Comparison of ENCODE assay signal across 11 cellular contexts in the genomic region with DNA sequence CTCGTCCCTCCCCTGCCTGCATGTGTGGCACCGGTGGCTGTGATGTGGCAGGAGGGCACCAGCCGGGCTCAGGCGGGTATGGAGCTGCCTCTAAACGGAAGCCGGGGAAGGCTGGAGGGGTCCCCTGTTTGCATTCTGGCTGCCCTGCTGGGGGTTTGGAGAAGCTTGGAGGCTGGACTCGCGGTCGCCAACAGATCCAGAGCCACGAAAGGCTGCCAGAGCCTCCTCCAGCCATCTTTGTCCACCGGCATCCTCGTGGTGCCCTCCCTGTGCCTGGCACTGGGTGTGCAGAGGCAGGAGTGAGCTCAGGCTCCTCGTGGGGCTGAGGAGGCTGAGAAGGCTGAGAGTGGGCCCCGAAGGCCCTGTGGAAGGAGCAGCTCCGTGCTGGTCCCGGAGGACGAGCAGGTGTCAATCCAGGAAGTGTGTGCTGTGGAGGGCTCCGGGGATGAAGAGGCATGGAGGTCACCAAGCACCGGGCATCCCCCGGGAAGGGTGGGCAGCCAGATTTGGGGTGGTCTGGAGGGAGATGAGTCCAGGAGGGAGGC. TPM values are rescaled to one million over a fixed set of nuclear protein-coding genes. Genes with fewer than 3 reads are reported as not detected.
DNase-seq lines count a peak whose midpoint lies in the region; ATAC-seq and TF ChIP-seq lines count a peak whose summit lies in the region.
"Had no signal": no experiment of that assay in that cellular context is flagged by ENCODE, and none has a peak within 500 bp of the region (broad histone marks: within the 10 kb centered on the region; RNA-seq: fewer than 3 reads in every experiment).

No MANE protein-coding gene starts in this region.

- H3K9me3 ChIP-seq in PC-3 (ENCODE audit: low read length) (no peaks in the 10 kb centered on the region), heart right ventricle (no peaks in the 10 kb centered on the region)

- TF ChIP-seq CTCF in AG09309 (IDR thresholded peaks at IDR 0.05; ENCODE audit: control insufficient read depth, insufficient read depth, low read depth, low read length, missing control alignments), result no peak
- no peak for TF ChIP-seq CTCF in PC-3 (conservative IDR thresholded peaks at IDR 0.05; ENCODE audit: low read depth, low read length)
- TF ChIP-seq CTCF in heart right ventricle (IDR thresholded peaks at IDR 0.05), result no peak

- ATAC-seq in PC-3, result no peak
- ATAC-seq in heart right ventricle, result peak in 3 of 8 donors; percentile 5 to 23 (median 9)
- no peak for ATAC-seq in HG03439 (IDR thresholded peaks at IDR 0.05; ENCODE audit: unreplicated experiment)
- no peak for ATAC-seq in HG03354 (IDR thresholded peaks at IDR 0.05; ENCODE audit: poor library complexity, severe bottlenecking, unreplicated experiment)
- ATAC-seq in HG03442 (IDR thresholded peaks at IDR 0.05; ENCODE audit: unreplicated experiment), result no peak

- H2AFZ ChIP-seq in PC-3 (ENCODE audit: low read length), result no peak overlapping the region

- BruUV-seq in PC-3 (replicated peaks; lab: Mats Ljungman, UMichigan), result no TSS peak

- DNase-seq in AG09309 (ENCODE audit: low read depth) (no peak), PC-3 (no peak), heart right ventricle (no peak), posterior vena cava (ENCODE audit: low spot score) (peak; percentile 74), cerebellar nuclear complex (lab: John Stamatoyannopoulos, UW) (no peak)
- DNase-seq: C1 segment of cervical spinal cord, NCI-H226, SIG-M5 had no signal

- no peaks in the 10 kb centered on the region for H4K20me1 ChIP-seq in PC-3 (ENCODE audit: low read length)

- H3F3A ChIP-seq in PC-3 (ENCODE audit: low read length, unreplicated experiment), result no peaks in the 10 kb centered on the region

- H3K9me2 ChIP-seq in PC-3 (replicated peaks; ENCODE audit: low read length), result no peaks in the 10 kb centered on the region

- H3K4me2 ChIP-seq in PC-3 (ENCODE audit: low read length), result peak overlapping the region; percentile 97; the same call in 1 of the 2 replicates

- intact Hi-C loops in PC-3 (cut with micrococcal nuclease), result no loop called here
- intact Hi-C loops in heart right ventricle (cut with DNase I), result loop anchor here in 4 of 10 donors (5.0 kb wide), 3 partner anchors 33 to 52 kb away; partner anchors contain the start of gene DDX17 (in 1 of the 4)
- intact Hi-C loops in posterior vena cava (cut with DNase I), result no loop called here

- H3K4me1 ChIP-seq in PC-3 (ENCODE audit: insufficient read depth, low read length), result peaks cover 5% of the 10 kb centered on the region; the same call in 1 of the 2 replicates
- H3K4me1 ChIP-seq in heart right ventricle, result peaks cover 0 to 23% (median 16%) of the 10 kb centered on the region in 9 donors

- no peak overlapping the region for H3K27ac ChIP-seq in PC-3 (ENCODE audit: low read length)
- H3K27ac ChIP-seq in heart right ventricle, result peak overlapping the region in 3 of 10 donors; percentile 73 to 78 (median 77)

- CTCF ChIA-PET in PC-3 (lab: Charles Lee), result no interaction called here

- H3K4me3 ChIP-seq in AG09309 (ENCODE audit: control insufficient read depth, low read depth, low read length), result peak overlapping the region; percentile 94
- H3K4me3 ChIP-seq in PC-3 (ENCODE audit: low read length), result peak overlapping the region; percentile 76; the same call in 1 of the 2 replicates
- peak overlapping the region in 8 of 10 donors; percentile 49 to 84 (median 70) for H3K4me3 ChIP-seq in heart right ventricle

- H3K79me2 ChIP-seq in PC-3 (ENCODE audit: low read length), result no peaks in the 10 kb centered on the region

- POLR2A ChIA-PET in PC-3 (lab: Charles Lee; ENCODE audit: unreplicated experiment), result no interaction called here

- H3K9ac ChIP-seq in PC-3 (ENCODE audit: low read length), result no peak overlapping the region

- no peaks in the 10 kb centered on the region for H3K36me3 ChIP-seq in PC-3 (ENCODE audit: low read depth, low read length)
- H3K36me3 ChIP-seq in heart right ventricle, result no peaks in the 10 kb centered on the region

- H3K27me3 ChIP-seq in PC-3 (ENCODE audit: low read length) (no peaks in the 10 kb centered on the region), heart right ventricle (peaks cover 0 to 51% (median 0%) of the 10 kb centered on the region in 7 donors)

- 79 to 82% methylated on average over 20 of the region's 20 CpGs for WGBS in heart right ventricle, 2 donors

RNA-seq across cellular contexts. Expression of gene KDELR3, which starts 0.9 kb away (rescaled TPM):
- 17.7 and 22.6 TPM in 2 replicates for total RNA-seq in PC-3 (2014; rRNA removed)
- 10 to 100 TPM in 3 of 10 donors, 1 to 10 TPM in 7; 3.4 to 12.9 (median 7.9) TPM for total RNA-seq in heart right ventricle
- 10 to 100 TPM in 1 of 2 donors, 1 to 10 TPM in 1; 9.4 to 11.5 TPM for polyA plus RNA-seq in heart right ventricle
- total RNA-seq in posterior vena cava, result 10 to 100 TPM; 14.5 to 23.1 TPM

RNA-seq across cellular contexts. Expression of gene KCNJ4, which starts 13.8 kb away (rescaled TPM):
- total RNA-seq in PC-3 (2014; rRNA removed), result not detected in 2 replicates
- 10 to 100 TPM in 9 of 10 donors, 1 to 10 TPM in 1; 4.9 to 93.3 (median 43.9) TPM for total RNA-seq in heart right ventricle
- 10 to 100 TPM in 1 of 2 donors, 1 to 10 TPM in 1; 7.6 to 19.5 TPM for polyA plus RNA-seq in heart right ventricle
- total RNA-seq in posterior vena cava, result not detected

RNA-seq across cellular contexts. Expression of gene DDX17, which starts 37.3 kb away (rescaled TPM):
- total RNA-seq in PC-3 (2014; rRNA removed) (333 and 512 TPM in 2 replicates), heart right ventricle (100 to 1,000 TPM; 156 to 236 (median 169) TPM), posterior vena cava (100 to 1,000 TPM; 260 to 323 TPM)
- 100 to 1,000 TPM in 1 of 2 donors, 10 to 100 TPM in 1; 76.2 to 241 TPM for polyA plus RNA-seq in heart right ventricle
